In the genomic region with DNA sequence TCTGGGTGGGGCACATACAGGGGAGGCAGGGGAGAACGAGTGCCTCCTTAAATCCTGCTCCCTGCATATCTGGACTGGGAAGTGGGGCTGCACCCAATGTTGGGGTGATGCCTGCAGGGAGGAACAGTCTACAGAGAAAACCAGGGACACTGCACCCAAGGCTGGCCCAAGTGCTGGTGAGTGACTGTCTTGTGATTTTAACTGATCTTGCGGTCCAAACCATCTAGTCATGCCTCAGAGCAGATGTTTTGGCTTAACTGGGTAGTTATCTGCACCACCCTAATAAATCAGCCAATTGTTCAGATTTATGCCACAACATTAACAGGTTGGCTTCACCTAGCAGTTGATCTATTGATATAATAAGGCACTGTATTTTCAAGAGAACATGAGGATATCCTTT, we compare ENCODE assay signal across 15 cellular contexts.
"Had no signal": no experiment of that assay in that cellular context is flagged by ENCODE, and none has a peak within 500 bp of the region (broad histone marks: within the 10 kb centered on the region; RNA-seq: fewer than 3 reads in every experiment).

No MANE protein-coding gene starts in this region.

- DNase-seq: activated B cell treated with CpG ODN at 0.5 μM for 24 hours; activated CD4-positive, alpha-beta T cell treated with anti-CD3 and anti-CD28 coated beads, Interleukin-2, amount 50 U/mL, for 1 hour; activated naive CD4-positive, alpha-beta T cell treated with anti-CD3 and anti-CD28 coated beads, Interleukin-2, amount 50 U/mL, for 16 hours; activated T-cell treated with anti-CD3 and anti-CD28 coated beads for 4 hours; caudate nucleus; colonic mucosa; effector CD4-positive, alpha-beta T cell; glutamatergic neuron; immature natural killer cell; mucosa of descending colon; natural killer cell; small intestine; transverse colon had no signal

- H3K27me3 ChIP-seq: adrenal gland, colonic mucosa, right atrium auricular region, transverse colon had no signal

- H3K9me3 ChIP-seq: adrenal gland, colonic mucosa, mucosa of descending colon, right atrium auricular region, transverse colon had no signal

- H3K4me1 ChIP-seq: adrenal gland, colonic mucosa, transverse colon had no signal

- ATAC-seq: mucosa of descending colon, natural killer cell had no signal

- H3K4me3 ChIP-seq: adrenal gland, colonic mucosa, mucosa of descending colon, right atrium auricular region, transverse colon had no signal

- H3K36me3 ChIP-seq: adrenal gland, colonic mucosa, right atrium auricular region, transverse colon had no signal

- H3K27ac ChIP-seq: adrenal gland, colonic mucosa, right atrium auricular region, transverse colon had no signal
